In genomic region chr13:45092668-45093067, GRCh38 we compare ENCODE assay signal across 19 cellular contexts. TPM values are rescaled to one million over a fixed set of nuclear protein-coding genes. Genes with fewer than 3 reads are reported as not detected.
DNase-seq lines count a peak whose midpoint lies in the region; ATAC-seq and TF ChIP-seq lines count a peak whose summit lies in the region.
"Had no signal": no experiment of that assay in that cellular context is flagged by ENCODE, and none has a peak within 500 bp of the region (broad histone marks: within the 10 kb centered on the region; RNA-seq: fewer than 3 reads in every experiment).

No MANE protein-coding gene starts in this region.

- no peaks in the 10 kb centered on the region for H3K9me3 Mint-ChIP-seq in GM23338
- H3K9me3 Mint-ChIP-seq in activated naive CD4-positive, alpha-beta T cell treated with anti-CD3 and anti-CD28 coated beads for 36 hours = no peaks in the 10 kb centered on the region
- H3K9me3 Mint-ChIP-seq: activated CD4-positive, alpha-beta T cell treated with anti-CD3 and anti-CD28 coated beads, Interleukin-2, amount 10 ng/mL, durations not matched to agents 24 days and 14 days; activated naive CD8-positive, alpha-beta T cell treated with anti-CD3 and anti-CD28 coated beads, Interleukin-2, amount 50 U/mL, for 24 hours; activated T-cell treated with anti-CD3 and anti-CD28 coated beads, Interleukin-2, amount 50 U/mL, for 4 hours had no signal

- no peaks in the 10 kb centered on the region for H3K9me2 ChIP-seq in GM23338 (ENCODE audit: insufficient read depth)

- DNase-seq in AG20443 (ENCODE audit: low spot score) (peak; percentile 41), GM23338 (ENCODE audit: low spot score) (no peak), SJCRH30 (peak; percentile 41 to 62), foreskin fibroblast (peak; percentile 26 to 66)
- DNase-seq in stimulated activated CD4-positive, alpha-beta T cell treated with anti-CD3 and anti-CD28 coated beads, Interleukin-1b, Interleukin-23, amount 100 ng/mL, for 48 hours = no peak
- no peak for DNase-seq in activated naive CD4-positive, alpha-beta T cell treated with anti-CD3 and anti-CD28 coated beads for 36 hours
- DNase-seq: activated CD4-positive, alpha-beta T cell treated with anti-CD3 and anti-CD28 coated beads, Interleukin-2, amount 10 ng/mL, durations not matched to agents 24 days and 14 days; activated naive CD8-positive, alpha-beta T cell treated with anti-CD3 and anti-CD28 coated beads, Interleukin-2, amount 50 U/mL, for 24 hours; activated T-cell treated with anti-CD3 and anti-CD28 coated beads, Interleukin-2, amount 50 U/mL, for 4 hours; C1 segment of cervical spinal cord; head of caudate nucleus; KG1; mucosa of descending colon; NCI-H2029; spleen; stimulated activated naive CD8-positive, alpha-beta T cell treated with anti-CD3 and anti-CD28 coated beads, Interleukin-15, Interleukin-2, amounts not matched to agents 100 U/mL and 50 U/mL, for 24 hours had no signal

- intact Hi-C loops in activated naive CD4-positive, alpha-beta T cell treated with anti-CD3 and anti-CD28 coated beads for 36 hours (cut with micrococcal nuclease) = no loop called here

- H3F3A ChIP-seq in GM23338 (replicated peaks; ENCODE audit: low read depth) = no peaks in the 10 kb centered on the region

- no peak for TF ChIP-seq EP300 in gastroesophageal sphincter (IDR thresholded peaks at IDR 0.05)

- no peak overlapping the region for H3K4me2 ChIP-seq in GM23338

- ATAC-seq in GM23338 (no peak), HG03039 (IDR thresholded peaks at IDR 0.05; ENCODE audit: unreplicated experiment) (no peak), gastroesophageal sphincter (no peak)
- ATAC-seq: activated naive CD8-positive, alpha-beta T cell treated with anti-CD3 and anti-CD28 coated beads, Interleukin-2, amount 50 U/mL, for 24 hours; activated T-cell treated with anti-CD3 and anti-CD28 coated beads, Interleukin-2, amount 50 U/mL, for 4 hours; mucosa of descending colon; stimulated activated naive CD8-positive, alpha-beta T cell treated with anti-CD3 and anti-CD28 coated beads, Interleukin-15, Interleukin-2, amounts not matched to agents 100 U/mL and 50 U/mL, for 24 hours had no signal

- no peak overlapping the region for H3K27ac Mint-ChIP-seq in GM23338
- H3K27ac Mint-ChIP-seq in activated naive CD4-positive, alpha-beta T cell treated with anti-CD3 and anti-CD28 coated beads for 36 hours = no peak overlapping the region
- H3K27ac Mint-ChIP-seq: activated CD4-positive, alpha-beta T cell treated with anti-CD3 and anti-CD28 coated beads, Interleukin-2, amount 10 ng/mL, durations not matched to agents 24 days and 14 days; activated naive CD8-positive, alpha-beta T cell treated with anti-CD3 and anti-CD28 coated beads, Interleukin-2, amount 50 U/mL, for 24 hours had no signal

- H3K36me3 Mint-ChIP-seq in GM23338 (ENCODE audit: low read depth) = no peaks in the 10 kb centered on the region
- H3K36me3 Mint-ChIP-seq in activated naive CD4-positive, alpha-beta T cell treated with anti-CD3 and anti-CD28 coated beads for 36 hours (ENCODE audit: low read depth) = no peaks in the 10 kb centered on the region

- H3K79me2 ChIP-seq in GM23338 (replicated peaks; ENCODE audit: insufficient read depth) = no peaks in the 10 kb centered on the region
- H3K79me2 ChIP-seq: parathyroid adenoma had no signal

- H3K36me3 ChIP-seq in GM23338 (ENCODE audit: insufficient read depth) (no peaks in the 10 kb centered on the region), SJCRH30 (no peaks in the 10 kb centered on the region), gastroesophageal sphincter (no peaks in the 10 kb centered on the region)
- H3K36me3 ChIP-seq: spleen had no signal

- 47 to 81% methylated on average over 2 of the region's 2 CpGs for whole genome bisulfite sequencing in gastroesophageal sphincter (ENCODE audit: low coverage in 1 of 2), 2 donors

- no peak overlapping the region for H3K27ac ChIP-seq in GM23338 (ENCODE audit: low read depth)
- H3K27ac ChIP-seq in SJCRH30 = no peak overlapping the region
- no peak overlapping the region for H3K27ac ChIP-seq in gastroesophageal sphincter
- H3K27ac ChIP-seq: parathyroid adenoma, spleen had no signal

- no peaks in the 10 kb centered on the region for H4K20me1 ChIP-seq in GM23338 (replicated peaks; ENCODE audit: insufficient read depth)

- H2AFZ ChIP-seq in GM23338 = 0 out of 2 replicates have a peak overlapping the region, but pooled peaks have one; percentile 10
- H2AFZ ChIP-seq: parathyroid adenoma had no signal

- CTCF ChIA-PET in activated naive CD4-positive, alpha-beta T cell treated with anti-CD3 and anti-CD28 coated beads for 36 hours (lab: Charles Lee) = no interaction called here

- H3K4me1 Mint-ChIP-seq in GM23338 = no peaks in the 10 kb centered on the region; the same call in 2 of the 3 replicates
- no peaks in the 10 kb centered on the region for H3K4me1 Mint-ChIP-seq in activated naive CD4-positive, alpha-beta T cell treated with anti-CD3 and anti-CD28 coated beads for 36 hours (ENCODE audit: low read depth)
- H3K4me1 Mint-ChIP-seq: activated CD4-positive, alpha-beta T cell treated with anti-CD3 and anti-CD28 coated beads, Interleukin-2, amount 10 ng/mL, durations not matched to agents 24 days and 14 days had no signal

- no peak for TF ChIP-seq POLR2A in gastroesophageal sphincter (IDR thresholded peaks at IDR 0.05)

- no peaks in the 10 kb centered on the region for H3K4me1 ChIP-seq in GM23338 (ENCODE audit: insufficient read depth)
- H3K4me1 ChIP-seq in SJCRH30 = no peaks in the 10 kb centered on the region
- H3K4me1 ChIP-seq in gastroesophageal sphincter = no peaks in the 10 kb centered on the region
- H3K4me1 ChIP-seq: parathyroid adenoma, spleen had no signal

- peaks cover 8% of the 10 kb centered on the region for H3K27me3 Mint-ChIP-seq in GM23338 (ENCODE audit: insufficient read depth, low read depth, poor library complexity)
- peaks cover 3% of the 10 kb centered on the region for H3K27me3 Mint-ChIP-seq in activated naive CD4-positive, alpha-beta T cell treated with anti-CD3 and anti-CD28 coated beads for 36 hours (ENCODE audit: low read depth)

- H3K27me3 ChIP-seq in GM23338 (ENCODE audit: insufficient read depth) (no peaks in the 10 kb centered on the region), SJCRH30 (no peaks in the 10 kb centered on the region), gastroesophageal sphincter (no peaks in the 10 kb centered on the region)

- H3K4me3 ChIP-seq in GM23338 (no peak overlapping the region), SJCRH30 (no peak overlapping the region), foreskin fibroblast (ENCODE audit: low read depth in 1 of 2, low read length in 2 of 2) (no peak overlapping the region), gastroesophageal sphincter (no peak overlapping the region)
- H3K4me3 ChIP-seq: mucosa of descending colon, spleen had no signal

- TF ChIP-seq CTCF in GM23338 (conservative IDR thresholded peaks at IDR 0.05; ENCODE audit: low read depth in 2 of 2) (no peak), foreskin fibroblast (IDR thresholded peaks at IDR 0.05; ENCODE audit: low read depth, low read length) (no peak), gastroesophageal sphincter (IDR thresholded peaks at IDR 0.05) (no peak)

- no peaks in the 10 kb centered on the region for H3K9me3 ChIP-seq in SJCRH30 (replicated peaks)
- H3K9me3 ChIP-seq in gastroesophageal sphincter = no peaks in the 10 kb centered on the region
- H3K9me3 ChIP-seq: mucosa of descending colon, spleen had no signal

- no peak overlapping the region for H3K4me3 Mint-ChIP-seq in GM23338
- H3K4me3 Mint-ChIP-seq in activated naive CD4-positive, alpha-beta T cell treated with anti-CD3 and anti-CD28 coated beads for 36 hours = no peak overlapping the region
- H3K4me3 Mint-ChIP-seq: activated CD4-positive, alpha-beta T cell treated with anti-CD3 and anti-CD28 coated beads, Interleukin-2, amount 10 ng/mL, durations not matched to agents 24 days and 14 days; activated naive CD8-positive, alpha-beta T cell treated with anti-CD3 and anti-CD28 coated beads, Interleukin-2, amount 50 U/mL, for 24 hours; activated T-cell treated with anti-CD3 and anti-CD28 coated beads, Interleukin-2, amount 50 U/mL, for 4 hours had no signal

TF ChIP-seq in GM23338, 12 proteins besides CTCF, POLR2A, EP300 and RAD21 (continues in another document):
- TF ChIP-seq EZH2phosphoT487 (IDR thresholded peaks at IDR 0.05; ENCODE audit: unreplicated experiment) (no peak), JUNB (IDR thresholded peaks at IDR 0.05; ENCODE audit: unreplicated experiment) (no peak), NANOG (IDR thresholded peaks at IDR 0.05; ENCODE audit: borderline replicate concordance) (no peak), ZNF114 (CRISPR knock-in tag; IDR thresholded peaks at IDR 0.05) (no peak), ETS1 (IDR thresholded peaks at IDR 0.05) (no peak)

RNA-seq across cellular contexts. Expression of gene GTF2F2, which starts 27.6 kb away (rescaled TPM):
- 37.1 and 42.1 TPM in 2 replicates for total RNA-seq in GM23338 (2014; rRNA removed; shearing (Covaris generic))
- polyA plus RNA-seq in GM23338 (2016; fragmentation: Nextera tagmentation; extraction: Ambion mirVana) = 72.0 and 75.6 TPM in 2 replicates
- total RNA-seq in SJCRH30 (2014; rRNA removed; shearing (Covaris generic)) = 25.0 and 28.0 TPM in 2 replicates
- total RNA-seq in gastroesophageal sphincter = 10 to 100 TPM; 15.3 to 19.6 (median 17.7) TPM
- 10 to 100 TPM; 21.3 to 22.4 TPM for total RNA-seq in activated naive CD4-positive, alpha-beta T cell treated with anti-CD3 and anti-CD28 coated beads for 36 hours

Comparison
In these comparisons a context has a peak if more than half of its experiments do, and no peak if none do; other contexts are left out.
1. DNase-seq: peak in AG20443 (single experiment), SJCRH30 (2 of 2) and foreskin fibroblast (2 of 2); none in GM23338 (single experiment), stimulated activated CD4-positive, alpha-beta T cell treated with anti-CD3 and anti-CD28 coated beads, Interleukin-1b, Interleukin-23, amount 100 ng/mL, for 48 hours (single experiment) and activated naive CD4-positive, alpha-beta T cell treated with anti-CD3 and anti-CD28 coated beads for 36 hours (single experiment).